Comparison of ENCODE assay signal across 1 cellular context in genomic region chr17:1180434-1180742, GRCh38.
TF ChIP-seq lines count a peak whose summit lies in the region.

No MANE protein-coding gene starts in this region.

TF ChIP-seq in WTC11, 78 proteins besides CTCF, POLR2A, EP300 and RAD21 (continued from another document):
- no peak for TF ChIP-seq AFF4 (CRISPR knock-in tag; IDR thresholded peaks at IDR 0.05; ENCODE audit: borderline replicate concordance)
- TF ChIP-seq CREM (CRISPR knock-in tag; IDR thresholded peaks at IDR 0.05) = no peak
- TF ChIP-seq USF2 (CRISPR knock-in tag; IDR thresholded peaks at IDR 0.05) = no peak
- no peak for TF ChIP-seq ZNF416 (CRISPR knock-in tag; IDR thresholded peaks at IDR 0.05)
- TF ChIP-seq ZNF121 (CRISPR knock-in tag; IDR thresholded peaks at IDR 0.05) = no peak
